Comparison of ENCODE assay signal across 8 cellular contexts in the genomic region with DNA sequence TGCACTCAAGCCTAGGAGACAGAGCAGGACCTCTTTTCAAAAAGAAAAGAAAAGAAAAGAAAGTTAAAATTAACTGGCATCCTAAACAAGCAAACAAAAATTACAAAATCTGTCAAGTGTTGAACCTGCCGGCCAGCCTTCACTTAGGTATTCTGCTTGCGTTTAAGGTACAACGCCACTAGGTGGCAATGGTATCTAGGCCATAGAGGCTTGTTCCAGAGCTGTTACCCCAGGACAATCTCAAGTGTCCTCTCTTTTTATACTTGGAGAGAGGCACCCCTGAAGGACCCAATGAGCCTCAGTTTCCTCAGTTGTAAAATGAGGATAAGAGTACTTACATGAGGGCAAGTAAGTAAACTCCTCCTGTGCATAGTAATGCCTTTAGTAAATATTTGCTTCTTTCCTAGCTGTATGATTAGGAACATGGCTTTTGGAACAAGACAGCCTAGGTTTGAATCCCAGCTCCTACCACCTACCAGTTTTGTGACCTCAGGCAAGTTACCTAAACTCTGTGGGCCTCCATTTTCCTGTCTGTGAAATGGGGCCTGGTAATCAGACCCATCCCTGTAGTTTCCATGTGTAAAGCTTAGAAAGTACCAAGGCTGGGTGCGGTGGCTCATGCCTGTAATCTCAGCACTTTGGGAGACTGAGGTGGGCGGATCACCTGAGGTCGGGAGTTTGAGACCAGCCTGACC. TPM values are rescaled to one million over a fixed set of nuclear protein-coding genes. Genes with fewer than 3 reads are reported as not detected.
A peak's percentile ranks its signal among the peaks of the same experiment; 100 is the strongest.
DNase-seq lines count a peak whose midpoint lies in the region; ATAC-seq and TF ChIP-seq lines count a peak whose summit lies in the region.

No MANE protein-coding gene starts in this region.

- TF ChIP-seq CTCF in AG04449 (IDR thresholded peaks at IDR 0.05; ENCODE audit: insufficient read depth, low read length, missing control alignments), result peak; percentile 45
- peak; percentile 75 for TF ChIP-seq CTCF in GM13976 (IDR thresholded peaks at IDR 0.05; ENCODE audit: borderline replicate concordance, control extremely low read depth, extremely low read depth, insufficient read depth, missing control alignments)
- TF ChIP-seq CTCF in activated CD8-positive, alpha-beta T cell treated with anti-CD3 and anti-CD28 coated beads for 36 hours (IDR thresholded peaks at IDR 0.05), result peak; percentile 85
- TF ChIP-seq CTCF in neural crest cell (conservative IDR thresholded peaks at IDR 0.05), result peak; percentile 84

- H3K9me3 Mint-ChIP-seq in activated CD8-positive, alpha-beta T cell treated with anti-CD3 and anti-CD28 coated beads for 36 hours, result no peaks in the 10 kb centered on the region
- H3K9me3 Mint-ChIP-seq in neural crest cell, result no peaks in the 10 kb centered on the region

- H3K4me1 Mint-ChIP-seq in activated CD8-positive, alpha-beta T cell treated with anti-CD3 and anti-CD28 coated beads for 36 hours (ENCODE audit: low read depth), result no peaks in the 10 kb centered on the region
- H3K4me1 Mint-ChIP-seq in neural crest cell, result peaks cover 17% of the 10 kb centered on the region

- no peak overlapping the region for H3K4me3 ChIP-seq in AG04449 (ENCODE audit: low read depth, low read length)

- CTCF ChIA-PET in AG04449 (lab: Yijun Ruan, JAX), result interaction anchor here (0.6 to 7.8 kb wide), 17 partner anchors 9 to 680 kb away, joined by 3 to 85 read pairs (median 5); a partner anchor contains a TSS
- CTCF ChIA-PET in activated CD8-positive, alpha-beta T cell treated with anti-CD3 and anti-CD28 coated beads for 36 hours (lab: Charles Lee), result interaction anchor here (0.6 to 5.9 kb wide), 32 partner anchors 10 to 782 kb away, joined by 3 to 119 read pairs (median 4); a partner anchor contains a TSS

- POLR2A ChIA-PET in AG04449 (lab: Yijun Ruan, JAX), result interaction anchor here (0.5 kb wide), 1 partner anchor 44 kb away, joined by 5 read pairs; no protein-coding TSS in a partner anchor
- POLR2A ChIA-PET in activated CD8-positive, alpha-beta T cell treated with anti-CD3 and anti-CD28 coated beads for 36 hours (lab: Charles Lee), result interaction anchor here (1.4 kb wide), 1 partner anchor 44 kb away, joined by 3 read pairs; no protein-coding TSS in a partner anchor

- peaks cover 4% of the 10 kb centered on the region for H3K27me3 Mint-ChIP-seq in activated CD8-positive, alpha-beta T cell treated with anti-CD3 and anti-CD28 coated beads for 36 hours
- H3K27me3 Mint-ChIP-seq in neural crest cell (ENCODE audit: low read depth), result peaks cover 14% of the 10 kb centered on the region

- H3K27ac Mint-ChIP-seq in activated CD8-positive, alpha-beta T cell treated with anti-CD3 and anti-CD28 coated beads for 36 hours, result no peak overlapping the region
- no peak overlapping the region for H3K27ac Mint-ChIP-seq in neural crest cell (ENCODE audit: unreplicated experiment)

- intact Hi-C loops in activated CD8-positive, alpha-beta T cell treated with anti-CD3 and anti-CD28 coated beads for 36 hours (cut with micrococcal nuclease), result loop anchor here (2.0 kb wide), 1 partner anchor 149 kb away; no protein-coding TSS in a partner anchor

- in situ Hi-C loops in GM13976 (cut with MboI; ENCODE audit: low sequenced_read_pairs, unreplicated experiment), result no loop called here

- no peak for TF ChIP-seq POLR2A in erythroblast (IDR thresholded peaks at IDR 0.05; ENCODE audit: low read length)

- H3K4me3 Mint-ChIP-seq in activated CD8-positive, alpha-beta T cell treated with anti-CD3 and anti-CD28 coated beads for 36 hours, result no peak overlapping the region
- H3K4me3 Mint-ChIP-seq in neural crest cell, result no peak overlapping the region

- H3K36me3 Mint-ChIP-seq in activated CD8-positive, alpha-beta T cell treated with anti-CD3 and anti-CD28 coated beads for 36 hours (ENCODE audit: low read depth), result no peaks in the 10 kb centered on the region
- H3K36me3 Mint-ChIP-seq in neural crest cell (ENCODE audit: low read depth), result no peaks in the 10 kb centered on the region

- DNase-seq in AG04449 (ENCODE audit: low read depth, low spot score), result no peak
- peak; percentile 79 for DNase-seq in GM13976 (ENCODE audit: low spot score)
- peak; percentile 63 for DNase-seq in NCI-H748 (lab: John Stamatoyannopoulos, UW; ENCODE audit: unreplicated experiment)
- DNase-seq in activated CD8-positive, alpha-beta T cell treated with anti-CD3 and anti-CD28 coated beads for 36 hours, result peak; percentile 69
- peak; percentile 77 to 85 for DNase-seq in erythroblast (lab: John Stamatoyannopoulos, UW)
- DNase-seq in neural crest cell (ENCODE audit: low read depth, low spot score), result peak; percentile 39

- ATAC-seq in activated CD8-positive, alpha-beta T cell treated with anti-CD3 and anti-CD28 coated beads for 36 hours, result peak; percentile 90
- ATAC-seq in HG03432 (IDR thresholded peaks at IDR 0.05; ENCODE audit: unreplicated experiment), result no peak
- no peak for ATAC-seq in GM21447 (IDR thresholded peaks at IDR 0.05; ENCODE audit: unreplicated experiment)

RNA-seq across cellular contexts. Expression of a gene that starts 5.8 kb away (rescaled TPM):
- total RNA-seq in activated CD8-positive, alpha-beta T cell treated with anti-CD3 and anti-CD28 coated beads for 36 hours, result under 1 TPM; 0.47 to 0.51 TPM
- total RNA-seq in neural crest cell, result 0.30 and 0.44 TPM in 2 replicates

RNA-seq across cellular contexts. Expression of a gene that starts 34.2 kb away (rescaled TPM):
- 1,000 to 10,000 TPM; 2,208 to 2,269 TPM for total RNA-seq in activated CD8-positive, alpha-beta T cell treated with anti-CD3 and anti-CD28 coated beads for 36 hours
- 1,626 and 1,641 TPM in 2 replicates for total RNA-seq in neural crest cell
